ENCODE assay signal across 20 cellular contexts in the genomic region with DNA sequence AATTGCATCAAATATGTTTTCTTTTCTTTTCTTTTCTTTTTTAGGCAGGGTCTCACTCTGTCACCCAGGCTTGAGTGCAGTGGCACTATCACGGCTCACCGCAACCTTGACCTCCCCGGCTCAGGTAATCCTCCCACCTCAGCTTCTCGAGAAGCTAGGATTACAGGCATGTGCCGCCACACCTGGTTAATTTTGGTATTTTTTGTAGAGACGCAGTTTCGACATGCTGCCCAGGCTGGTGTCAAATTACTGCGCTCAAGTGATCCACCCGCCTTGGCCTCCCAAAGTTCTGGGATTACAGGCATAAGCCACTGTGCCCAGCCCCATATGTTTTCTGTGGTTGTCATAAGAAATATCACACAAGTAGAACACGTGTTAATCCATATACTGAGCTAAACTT. TPM values are rescaled to one million over a fixed set of nuclear protein-coding genes. Genes with fewer than 3 reads are reported as not detected.
DNase-seq lines count a peak whose midpoint lies in the region; ATAC-seq and TF ChIP-seq lines count a peak whose summit lies in the region.
"Had no signal": no experiment of that assay in that cellular context is flagged by ENCODE, and none has a peak within 500 bp of the region (broad histone marks: within the 10 kb centered on the region; RNA-seq: fewer than 3 reads in every experiment).

No MANE protein-coding gene starts in this region.

- POLR2A ChIA-PET in WTC11 (lab: Charles Lee): no interaction called here
- POLR2A ChIA-PET in activated CD4-positive, alpha-beta memory T cell treated with anti-CD3 and anti-CD28 coated beads for 36 hours (lab: Charles Lee): no interaction called here

- H3K9me3 Mint-ChIP-seq in WTC11: no peaks in the 10 kb centered on the region
- no peaks in the 10 kb centered on the region for H3K9me3 Mint-ChIP-seq in activated CD4-positive, alpha-beta memory T cell treated with anti-CD3 and anti-CD28 coated beads for 36 hours
- H3K9me3 Mint-ChIP-seq: activated T-cell treated with anti-CD3 and anti-CD28 coated beads, Interleukin-2, amount 50 U/mL, for 4 hours; natural killer cell; T-cell had no signal

- no peak overlapping the region for H3K4me3 ChIP-seq in lung
- H3K4me3 ChIP-seq: BLaER1 treated with 17β-estradiol and CSF1 and Interleukin-3, amounts not matched to agents 10 nM and 100 nM; left ventricle myocardium inferior; SJSA1; tibial nerve had no signal

- intact Hi-C loops in activated CD4-positive, alpha-beta memory T cell treated with anti-CD3 and anti-CD28 coated beads for 36 hours (cut with micrococcal nuclease): no loop called here

- 62 to 91% methylated on average over 10 of the region's 10 CpGs for WGBS in lung, 2 donors

- H3K4me3 Mint-ChIP-seq in WTC11: no peak overlapping the region
- no peak overlapping the region for H3K4me3 Mint-ChIP-seq in activated CD4-positive, alpha-beta memory T cell treated with anti-CD3 and anti-CD28 coated beads for 36 hours
- H3K4me3 Mint-ChIP-seq: activated T-cell treated with anti-CD3 and anti-CD28 coated beads, Interleukin-2, amount 50 U/mL, for 4 hours; natural killer cell; T-cell had no signal

- H3K27ac Mint-ChIP-seq in WTC11: no peak overlapping the region
- H3K27ac Mint-ChIP-seq in activated CD4-positive, alpha-beta memory T cell treated with anti-CD3 and anti-CD28 coated beads for 36 hours: no peak overlapping the region
- H3K27ac Mint-ChIP-seq: natural killer cell, T-cell had no signal

- H3K36me3 Mint-ChIP-seq in WTC11: peaks cover 24% of the 10 kb centered on the region; the same call in 1 of the 2 replicates
- H3K36me3 Mint-ChIP-seq in activated CD4-positive, alpha-beta memory T cell treated with anti-CD3 and anti-CD28 coated beads for 36 hours: peaks cover 20% of the 10 kb centered on the region
- H3K36me3 Mint-ChIP-seq: natural killer cell had no signal

- H3K36me3 ChIP-seq in lung (ENCODE audit: control insufficient read depth in 2 of 2, insufficient read depth in 2 of 2, low read length in 2 of 2): peaks cover 0 to 18% of the 10 kb centered on the region in 2 donors

- H3K27me3 ChIP-seq in lung (ENCODE audit: control insufficient read depth, insufficient read depth): no peaks in the 10 kb centered on the region
- H3K27me3 ChIP-seq: BLaER1 treated with 17β-estradiol and CSF1 and Interleukin-3, amounts not matched to agents 10 nM and 100 nM; SJSA1; tibial nerve had no signal

- peaks cover 4% of the 10 kb centered on the region for H3K4me1 Mint-ChIP-seq in WTC11
- H3K4me1 Mint-ChIP-seq in activated CD4-positive, alpha-beta memory T cell treated with anti-CD3 and anti-CD28 coated beads for 36 hours (ENCODE audit: low read depth): peaks cover 1% of the 10 kb centered on the region

- TF ChIP-seq RAD21 in Ishikawa (IDR thresholded peaks at IDR 0.05; ENCODE audit: low read depth): peak; percentile 31; the same call in 1 of the 2 replicates

- H3K9me3 ChIP-seq in lung (ENCODE audit: control insufficient read depth in 2 of 2, insufficient read depth in 1 of 2, low read length in 1 of 2): no peaks in the 10 kb centered on the region
- H3K9me3 ChIP-seq: BLaER1 treated with 17β-estradiol and CSF1 and Interleukin-3, amounts not matched to agents 10 nM and 100 nM; left ventricle myocardium inferior; SJSA1; tibial nerve had no signal

- H3K27ac ChIP-seq in C4-2B: peak overlapping the region; percentile 0; the same call in 1 of the 2 replicates
- no peak overlapping the region for H3K27ac ChIP-seq in lung (ENCODE audit: low read depth in 1 of 2, low read length in 1 of 2)
- H3K27ac ChIP-seq: BLaER1 treated with 17β-estradiol and CSF1 and Interleukin-3, amounts not matched to agents 10 nM and 100 nM; left ventricle myocardium inferior; SJSA1; tibial nerve had no signal

- no peaks in the 10 kb centered on the region for H3K27me3 Mint-ChIP-seq in WTC11 (ENCODE audit: low read depth)
- no peaks in the 10 kb centered on the region for H3K27me3 Mint-ChIP-seq in activated CD4-positive, alpha-beta memory T cell treated with anti-CD3 and anti-CD28 coated beads for 36 hours
- H3K27me3 Mint-ChIP-seq: T-cell had no signal

- no peak; the same call in 1 of the 2 replicates for TF ChIP-seq EP300 in Ishikawa (IDR thresholded peaks at IDR 0.05; ENCODE audit: borderline replicate concordance)

- CTCF ChIA-PET in WTC11 (lab: Charles Lee): interaction anchor here (1.4 to 2.1 kb wide), 4 partner anchors 31 to 142 kb away, joined by 3 to 8 read pairs (median 5); no protein-coding TSS in a partner anchor
- CTCF ChIA-PET in activated CD4-positive, alpha-beta memory T cell treated with anti-CD3 and anti-CD28 coated beads for 36 hours (lab: Charles Lee): no interaction called here

- no peak for DNase-seq in WTC11 (ENCODE audit: low spot score)
- peak; percentile 34 for DNase-seq in lung (ENCODE audit: low spot score)
- DNase-seq in midbrain (lab: John Stamatoyannopoulos, UW): no peak
- DNase-seq in activated CD4-positive, alpha-beta memory T cell treated with anti-CD3 and anti-CD28 coated beads for 36 hours: no peak
- DNase-seq: activated CD8-positive, alpha-beta memory T cell treated with anti-CD3 and anti-CD28 coated beads for 24 hours; activated T-cell treated with anti-CD3 and anti-CD28 coated beads, Interleukin-2, amount 50 U/mL, for 4 hours; DND-41; hypothalamus; left ventricle myocardium inferior; natural killer cell; NCI-H1436; NCI-H69; small intestine; T-cell had no signal

- peak; percentile 66 for ATAC-seq in WTC11
- no peak for ATAC-seq in lung (ENCODE audit: insufficient read depth, low FRiP score)
- no peak for ATAC-seq in GM21360 (IDR thresholded peaks at IDR 0.05; ENCODE audit: unreplicated experiment)
- ATAC-seq: activated T-cell treated with anti-CD3 and anti-CD28 coated beads, Interleukin-2, amount 50 U/mL, for 4 hours; natural killer cell; T-cell had no signal

- TF ChIP-seq CTCF in C4-2B (conservative IDR thresholded peaks at IDR 0.05) (no peak; the same call in 1 of the 2 replicates), WTC11 (IDR thresholded peaks at IDR 0.05) (no peak), lung (IDR thresholded peaks at IDR 0.05; ENCODE audit: control extremely low read depth, extremely low read depth) (no peak)

- H3K4me1 ChIP-seq in lung (ENCODE audit: control insufficient read depth in 2 of 2, insufficient read depth in 2 of 2, low read length in 2 of 2): peaks cover 0 to 2% of the 10 kb centered on the region in 2 donors
- H3K4me1 ChIP-seq: tibial nerve had no signal

TF ChIP-seq in Ishikawa, 13 proteins besides CTCF, POLR2A, EP300 and RAD21:
- no peak for TF ChIP-seq CREB1 (IDR thresholded peaks at IDR 0.05; ENCODE audit: low read depth)
- TF ChIP-seq, protein P1, sequence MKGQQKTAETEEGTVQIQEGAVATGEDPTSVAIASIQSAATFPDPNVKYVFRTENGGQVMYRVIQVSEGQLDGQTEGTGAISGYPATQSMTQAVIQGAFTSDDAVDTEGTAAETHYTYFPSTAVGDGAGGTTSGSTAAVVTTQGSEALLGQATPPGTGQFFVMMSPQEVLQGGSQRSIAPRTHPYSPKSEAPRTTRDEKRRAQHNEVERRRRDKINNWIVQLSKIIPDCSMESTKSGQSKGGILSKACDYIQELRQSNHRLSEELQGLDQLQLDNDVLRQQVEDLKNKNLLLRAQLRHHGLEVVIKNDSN (IDR thresholded peaks at IDR 0.05): no peak
- TF ChIP-seq TCF12 (IDR thresholded peaks at IDR 0.05; ENCODE audit: low read depth): 0 out of 2 replicates have a peak, but pooled peaks have one; percentile 32
- TF ChIP-seq YY1 (IDR thresholded peaks at IDR 0.05; ENCODE audit: low read depth): no peak
- peak; percentile 56; the same call in 1 of the 2 replicates for TF ChIP-seq TEAD4 (IDR thresholded peaks at IDR 0.05)
- peak; percentile 84 for TF ChIP-seq CEBPB (IDR thresholded peaks at IDR 0.05)
- TF ChIP-seq, protein P2, sequence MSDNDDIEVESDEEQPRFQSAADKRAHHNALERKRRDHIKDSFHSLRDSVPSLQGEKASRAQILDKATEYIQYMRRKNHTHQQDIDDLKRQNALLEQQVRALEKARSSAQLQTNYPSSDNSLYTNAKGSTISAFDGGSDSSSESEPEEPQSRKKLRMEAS (IDR thresholded peaks at IDR 0.05): peak; percentile 85

TF ChIP-seq in WTC11, 78 proteins besides CTCF, POLR2A, EP300 and RAD21 (continues in another document):
- no peak for TF ChIP-seq NFE2L1 (CRISPR knock-in tag; IDR thresholded peaks at IDR 0.05)
- no peak for TF ChIP-seq ZNF138 (CRISPR knock-in tag; conservative IDR thresholded peaks at IDR 0.05)
- no peak for TF ChIP-seq FOXP4 (CRISPR knock-in tag; IDR thresholded peaks at IDR 0.05)
- TF ChIP-seq, protein P3, sequence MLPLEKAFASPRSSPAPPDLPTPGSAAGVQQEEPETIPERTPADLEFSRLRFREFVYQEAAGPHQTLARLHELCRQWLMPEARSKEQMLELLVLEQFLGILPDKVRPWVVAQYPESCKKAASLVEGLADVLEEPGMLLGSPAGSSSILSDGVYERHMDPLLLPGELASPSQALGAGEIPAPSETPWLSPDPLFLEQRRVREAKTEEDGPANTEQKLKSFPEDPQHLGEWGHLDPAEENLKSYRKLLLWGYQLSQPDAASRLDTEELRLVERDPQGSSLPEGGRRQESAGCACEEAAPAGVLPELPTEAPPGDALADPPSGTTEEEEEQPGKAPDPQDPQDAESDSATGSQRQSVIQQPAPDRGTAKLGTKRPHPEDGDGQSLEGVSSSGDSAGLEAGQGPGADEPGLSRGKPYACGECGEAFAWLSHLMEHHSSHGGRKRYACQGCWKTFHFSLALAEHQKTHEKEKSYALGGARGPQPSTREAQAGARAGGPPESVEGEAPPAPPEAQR (CRISPR knock-in tag; IDR thresholded peaks at IDR 0.05): no peak
- no peak for TF ChIP-seq SMAD4 (CRISPR knock-in tag; IDR thresholded peaks at IDR 0.05)

RNA-seq across cellular contexts. Expression of gene ENOSF1, which starts 14.7 kb away (rescaled TPM):
- 44.1 to 52.9 TPM (median 44.6 TPM) in 3 replicates for total RNA-seq in WTC11 (2021)
- 100 to 1,000 TPM; 109 to 122 TPM for total RNA-seq in lung
- 10 to 100 TPM; 26.9 to 92.5 TPM for polyA plus RNA-seq in lung
- 10 to 100 TPM; 59.1 to 61.2 TPM for total RNA-seq in activated CD4-positive, alpha-beta memory T cell treated with anti-CD3 and anti-CD28 coated beads for 36 hours

RNA-seq across cellular contexts. Expression of gene TYMS, which starts 40.3 kb away (rescaled TPM):
- total RNA-seq in WTC11 (2021) (83.2 to 86.4 TPM (median 86.3 TPM) in 3 replicates), lung (10 to 100 TPM in 1 of 2 donors, 1 to 10 TPM in 1; 7.6 to 23.4 TPM)
- polyA plus RNA-seq in lung: 1 to 10 TPM; 5.8 to 8.9 TPM
- 100 to 1,000 TPM; 281 to 287 TPM for total RNA-seq in activated CD4-positive, alpha-beta memory T cell treated with anti-CD3 and anti-CD28 coated beads for 36 hours
